Comparison of ENCODE assay signal across 22 cellular contexts in genomic region chr11:1855886-1856265, GRCh38. TPM values are rescaled to one million over a fixed set of nuclear protein-coding genes. Genes with fewer than 3 reads are reported as not detected.
DNase-seq lines count a peak whose midpoint lies in the region; ATAC-seq, FAIRE-seq and TF ChIP-seq lines count a peak whose summit lies in the region.
"Had no signal": no experiment of that assay in that cellular context is flagged by ENCODE, and none has a peak within 500 bp of the region (broad histone marks: within the 10 kb centered on the region; RNA-seq: fewer than 3 reads in every experiment).

No MANE protein-coding gene starts in this region.

- FAIRE-seq in HTR-8/SVneo (lab: Jason Lieb, UNC) = no peak
- FAIRE-seq: K562 had no signal

- no peak overlapping the region for H3K4me3 ChIP-seq in CD8-positive, alpha-beta T cell (ENCODE audit: low read depth, low read length)
- H3K4me3 ChIP-seq: hepatocyte, K562, tibial nerve had no signal

- no peaks in the 10 kb centered on the region for H3K27me3 ChIP-seq in CD8-positive, alpha-beta T cell (ENCODE audit: insufficient read depth, low read length)
- H3K27me3 ChIP-seq: hepatocyte, tibial nerve had no signal

- peak overlapping the region; percentile 48 to 56 for H3K4me3 Mint-ChIP-seq in CD14-positive monocyte
- H3K4me3 Mint-ChIP-seq in CD8-positive, alpha-beta T cell = peak overlapping the region; percentile 45
- H3K4me3 Mint-ChIP-seq in activated B cell treated with CpG ODN at 0.5 μM for 24 hours = peak overlapping the region; percentile 99
- H3K4me3 Mint-ChIP-seq in natural killer cell = peak overlapping the region; percentile 49
- H3K4me3 Mint-ChIP-seq: endodermal cell had no signal

- no peak for DNase-seq in CD14-positive monocyte (ENCODE audit: low spot score)
- no peak for DNase-seq in CD8-positive, alpha-beta T cell
- DNase-seq in activated B cell treated with CpG ODN at 0.5 μM for 24 hours = no peak
- no peak for DNase-seq in natural killer cell
- DNase-seq in NCI-H82 treated with DMSO at 0.1 percent for 48 hours (lab: John Stamatoyannopoulos, UW; ENCODE audit: unreplicated experiment) = no peak
- no peak for DNase-seq in effector CD4-positive, alpha-beta T cell
- DNase-seq in HTR-8/SVneo (ENCODE audit: insufficient read length, low spot score) = no peak
- DNase-seq: amniotic stem cell; DMS79 treated with DMSO at 0.1 percent for 48 hours; endodermal cell; kidney glomerular epithelial cell; NCI-H1092 treated with DMSO at 0.1 percent for 48 hours; NCI-H2107; NCI-H748 treated with DMSO at 0.1 percent for 48 hours; stimulated activated CD4-positive, alpha-beta T cell treated with anti-CD3 and anti-CD28 coated beads, Interleukin-4, amount 100 ng/mL, for 24 hours; stimulated activated CD8-positive, alpha-beta memory T cell treated with anti-CD3 and anti-CD28 coated beads, Interleukin-4, amount 100 ng/mL, for 48 hours had no signal

- no peak overlapping the region for H3K27ac ChIP-seq in CD8-positive, alpha-beta T cell (ENCODE audit: low read depth, low read length)
- H3K27ac ChIP-seq: C4-2B, hepatocyte, tibial nerve had no signal

- peaks cover 70% of the 10 kb centered on the region for H3K4me1 Mint-ChIP-seq in CD14-positive monocyte
- H3K4me1 Mint-ChIP-seq in CD8-positive, alpha-beta T cell (ENCODE audit: low read depth) = peaks cover 53% of the 10 kb centered on the region
- peaks cover 68% of the 10 kb centered on the region for H3K4me1 Mint-ChIP-seq in activated B cell treated with CpG ODN at 0.5 μM for 24 hours
- peaks cover 26 to 54% of the 10 kb centered on the region in 2 donors for H3K4me1 Mint-ChIP-seq in natural killer cell
- H3K4me1 Mint-ChIP-seq: endodermal cell had no signal

- H3K27ac Mint-ChIP-seq in CD14-positive monocyte (peak overlapping the region; percentile 8 to 74 (median 59)), activated B cell treated with CpG ODN at 0.5 μM for 24 hours (peak overlapping the region; percentile 63), natural killer cell (peak overlapping the region in 1 of 2 donors; percentile 39)
- H3K27ac Mint-ChIP-seq in CD8-positive, alpha-beta T cell = peak overlapping the region; percentile 62
- H3K27ac Mint-ChIP-seq: endodermal cell had no signal

- no peak for ATAC-seq in CD8-positive, alpha-beta T cell
- ATAC-seq in activated B cell treated with CpG ODN at 0.5 μM for 24 hours (ENCODE audit: low read depth) = no peak
- no peak for ATAC-seq in natural killer cell

- H3K27me3 Mint-ChIP-seq in CD14-positive monocyte (ENCODE audit: low read depth in 3 of 3) = peaks cover 0 to 3% (median 0%) of the 10 kb centered on the region in 3 donors
- H3K27me3 Mint-ChIP-seq in CD8-positive, alpha-beta T cell (ENCODE audit: low read depth) = no peaks in the 10 kb centered on the region
- H3K27me3 Mint-ChIP-seq in activated B cell treated with CpG ODN at 0.5 μM for 24 hours = no peaks in the 10 kb centered on the region
- H3K27me3 Mint-ChIP-seq in natural killer cell (ENCODE audit: low read depth in 2 of 2) = no peaks in the 10 kb centered on the region

- H3K9me3 Mint-ChIP-seq in CD14-positive monocyte (no peaks in the 10 kb centered on the region), activated B cell treated with CpG ODN at 0.5 μM for 24 hours (no peaks in the 10 kb centered on the region), natural killer cell (no peaks in the 10 kb centered on the region)
- H3K9me3 Mint-ChIP-seq in CD8-positive, alpha-beta T cell = no peaks in the 10 kb centered on the region
- H3K9me3 Mint-ChIP-seq: endodermal cell had no signal

- H3K36me3 Mint-ChIP-seq in CD14-positive monocyte = peaks cover 23 to 24% of the 10 kb centered on the region in 2 donors
- peaks cover 19% of the 10 kb centered on the region for H3K36me3 Mint-ChIP-seq in CD8-positive, alpha-beta T cell
- peaks cover 26% of the 10 kb centered on the region for H3K36me3 Mint-ChIP-seq in activated B cell treated with CpG ODN at 0.5 μM for 24 hours (ENCODE audit: low read depth)
- no peaks in the 10 kb centered on the region for H3K36me3 Mint-ChIP-seq in natural killer cell

- H3K36me3 ChIP-seq in CD8-positive, alpha-beta T cell (ENCODE audit: insufficient read depth, low read length) = peaks cover 8% of the 10 kb centered on the region
- H3K36me3 ChIP-seq: tibial nerve had no signal

- POLR2A ChIA-PET in CD8-positive, alpha-beta T cell (lab: Charles Lee) = interaction anchor here (4.4 kb wide), 1 partner anchor 33 kb away, joined by 27 read pairs; no protein-coding TSS in a partner anchor
- POLR2A ChIA-PET in activated B cell treated with CpG ODN at 0.5 μM for 24 hours (lab: Charles Lee) = interaction anchor here (0.7 to 6.6 kb wide), 4 partner anchors 17 to 251 kb away, joined by 3 to 55 read pairs (median 4); no protein-coding TSS in a partner anchor

- CTCF ChIA-PET in CD8-positive, alpha-beta T cell (lab: Charles Lee) = interaction anchor here (0.8 to 8.3 kb wide), 4 partner anchors 27 to 149 kb away, joined by 3 to 74 read pairs (median 6); no protein-coding TSS in a partner anchor
- CTCF ChIA-PET in activated B cell treated with CpG ODN at 0.5 μM for 24 hours (lab: Charles Lee) = interaction anchor here (1.0 to 1.3 kb wide), 2 partner anchors 27 to 36 kb away, joined by 3 read pairs; partner anchors contain the start of gene PRR33

- H3K9me3 ChIP-seq in CD8-positive, alpha-beta T cell (ENCODE audit: low read length) = no peaks in the 10 kb centered on the region
- H3K9me3 ChIP-seq: tibial nerve had no signal

- intact Hi-C loops in CD14-positive monocyte (cut with micrococcal nuclease) = no loop called here
- intact Hi-C loops in CD8-positive, alpha-beta T cell (cut with DNase I, micrococcal nuclease) = loop anchor here in 1 of 2 experiments (10.0 kb wide), 1 partner anchor 539 kb away; no protein-coding TSS in a partner anchor
- intact Hi-C loops in activated B cell treated with CpG ODN at 0.5 μM for 24 hours (cut with micrococcal nuclease) = loop anchor here (10.0 kb wide), 1 partner anchor 1241 kb away; the partner anchor contains the start of gene IRF7
- intact Hi-C loops in natural killer cell (cut with micrococcal nuclease) = no loop called here

- no peak for TF ChIP-seq CTCF in CD14-positive monocyte (IDR thresholded peaks at IDR 0.05)
- no peak for TF ChIP-seq CTCF in CD8-positive, alpha-beta T cell (IDR thresholded peaks at IDR 0.05)
- TF ChIP-seq CTCF in activated B cell treated with CpG ODN at 0.5 μM for 24 hours (IDR thresholded peaks at IDR 0.05) = no peak
- TF ChIP-seq CTCF in natural killer cell (IDR thresholded peaks at IDR 0.05) = no peak

- peaks cover 80% of the 10 kb centered on the region for H3K4me1 ChIP-seq in CD8-positive, alpha-beta T cell (ENCODE audit: insufficient read depth, low read length)

RNA-seq across cellular contexts. Expression of gene LSP1, which starts 3.0 kb away (rescaled TPM):
- 100 to 1,000 TPM; 542 to 646 TPM for polyA plus RNA-seq in CD14-positive monocyte
- 100 to 1,000 TPM; 190 to 191 TPM for total RNA-seq in CD8-positive, alpha-beta T cell
- total RNA-seq in activated B cell treated with CpG ODN at 0.5 μM for 24 hours = 301 and 303 TPM in 2 replicates
- 100 to 1,000 TPM; 487 to 595 (median 536) TPM for total RNA-seq in natural killer cell
- total RNA-seq: endodermal cell had no signal

RNA-seq across cellular contexts. Expression of gene TNNI2, which starts 17.1 kb away (rescaled TPM):
- 10 to 100 TPM; 11.4 to 11.7 TPM for polyA plus RNA-seq in CD14-positive monocyte
- total RNA-seq in CD8-positive, alpha-beta T cell = under 1 TPM in 1 of 2 experiments, not detected in 1; 0.60 TPM
- total RNA-seq in activated B cell treated with CpG ODN at 0.5 μM for 24 hours (1.0 and 1.5 TPM in 2 replicates), natural killer cell (1 to 10 TPM; 1.2 to 5.4 (median 3.6) TPM)
- total RNA-seq: endodermal cell, K562, osteoblast, tibial nerve had no signal
- polyA plus RNA-seq: K562 had no signal

RNA-seq across cellular contexts. Expression of gene SYT8, which starts 21.1 kb away (rescaled TPM):
- not detected for polyA plus RNA-seq in CD14-positive monocyte
- total RNA-seq in CD8-positive, alpha-beta T cell = not detected
- not detected in 2 replicates for total RNA-seq in activated B cell treated with CpG ODN at 0.5 μM for 24 hours
- not detected for total RNA-seq in natural killer cell
- total RNA-seq: endodermal cell; K562; T-helper 2 cell treated with Interferon-gamma antibody and Interleukin-4, amounts not matched to agents 100 ng/mL and 5 ng/mL, for 36 hours had no signal
- polyA plus RNA-seq: K562 had no signal

RNA-seq across cellular contexts. Expression of gene PRR33, which starts 35.8 kb away (rescaled TPM):
- not detected for polyA plus RNA-seq in CD14-positive monocyte
- not detected for total RNA-seq in CD8-positive, alpha-beta T cell
- 0.16 TPM in 1 of 2 replicates, not detected in the other for total RNA-seq in activated B cell treated with CpG ODN at 0.5 μM for 24 hours
- total RNA-seq in natural killer cell = under 1 TPM in 2 of 3 donors, not detected in 1; 0.14 to 0.32 TPM
- total RNA-seq: endodermal cell; hepatocyte; K562; osteoblast; T-helper 2 cell treated with Interferon-gamma antibody and Interleukin-4, amounts not matched to agents 100 ng/mL and 5 ng/mL, for 36 hours; tibial nerve had no signal
- polyA plus RNA-seq: K562 had no signal

Comparison
In these comparisons a context has a peak if more than half of its experiments do, and no peak if none do; other contexts are left out.
1. H3K4me3 Mint-ChIP-seq: peak in every context shown above with its lines; median percentile 99 in activated B cell treated with CpG ODN at 0.5 μM for 24 hours; 52 in CD14-positive monocyte; 49 in natural killer cell; 45 in CD8-positive, alpha-beta T cell.